ENCODE assay signal across 15 cellular contexts in genomic region chr14:65910108-65910507, GRCh38.
DNase-seq lines count a peak whose midpoint lies in the region; ATAC-seq and TF ChIP-seq lines count a peak whose summit lies in the region.
"Had no signal": no experiment of that assay in that cellular context is flagged by ENCODE, and none has a peak within 500 bp of the region (broad histone marks: within the 10 kb centered on the region; RNA-seq: fewer than 3 reads in every experiment).

No MANE protein-coding gene starts in this region.

- no peak overlapping the region for H3K4me2 ChIP-seq in MM.1S (ENCODE audit: low read depth, low read length)

- H3K36me3 ChIP-seq in breast epithelium (no peaks in the 10 kb centered on the region), RWPE2 (ENCODE audit: low read depth) (no peaks in the 10 kb centered on the region), mucosa of descending colon (ENCODE audit: low read depth) (no peaks in the 10 kb centered on the region), MM.1S (replicated peaks; ENCODE audit: insufficient read depth, low read length) (no peaks in the 10 kb centered on the region), lower lobe of right lung (no peaks in the 10 kb centered on the region)
- H3K36me3 ChIP-seq: vagina had no signal

- no peaks in the 10 kb centered on the region for H3K27me3 ChIP-seq in breast epithelium
- H3K27me3 ChIP-seq in RWPE2 (ENCODE audit: insufficient read depth, poor library complexity, severe bottlenecking): peaks cover 4% of the 10 kb centered on the region
- no peaks in the 10 kb centered on the region for H3K27me3 ChIP-seq in MM.1S (replicated peaks; ENCODE audit: insufficient read depth, low read length)
- no peaks in the 10 kb centered on the region for H3K27me3 ChIP-seq in lower lobe of right lung (ENCODE audit: low read depth)
- H3K27me3 ChIP-seq: vagina had no signal

- no peak for TF ChIP-seq POLR2A in breast epithelium (IDR thresholded peaks at IDR 0.05)

- no peak for TF ChIP-seq CTCF in MCF 10A (IDR thresholded peaks at IDR 0.05; ENCODE audit: unreplicated experiment)
- TF ChIP-seq CTCF in breast epithelium (IDR thresholded peaks at IDR 0.05): no peak
- no peak for TF ChIP-seq CTCF in RWPE2 (IDR thresholded peaks at IDR 0.05; ENCODE audit: poor library complexity, severe bottlenecking)
- no peak for TF ChIP-seq CTCF in fibroblast of villous mesenchyme (IDR thresholded peaks at IDR 0.05; ENCODE audit: insufficient read depth, low read depth, low read length)
- TF ChIP-seq CTCF in mucosa of descending colon (IDR thresholded peaks at IDR 0.05): no peak
- no peak for TF ChIP-seq CTCF in MM.1S (IDR thresholded peaks at IDR 0.05; ENCODE audit: low read length)
- no peak for TF ChIP-seq CTCF in lower lobe of right lung (IDR thresholded peaks at IDR 0.05)

- POLR2A ChIA-PET in MCF 10A (lab: Yijun Ruan, JAX): no interaction called here

- no peak overlapping the region for H3K4me3 ChIP-seq in breast epithelium
- no peak overlapping the region for H3K4me3 ChIP-seq in RWPE2 (ENCODE audit: severe bottlenecking)
- H3K4me3 ChIP-seq in fibroblast of villous mesenchyme (ENCODE audit: low read depth, low read length): no peak overlapping the region
- no peak overlapping the region for H3K4me3 ChIP-seq in mucosa of descending colon
- H3K4me3 ChIP-seq in MM.1S (ENCODE audit: low read length): no peak overlapping the region
- H3K4me3 ChIP-seq in lower lobe of right lung: no peak overlapping the region
- H3K4me3 ChIP-seq: psoas muscle, vagina had no signal

- intact Hi-C loops in MCF 10A (cut with micrococcal nuclease) (no loop called here), breast epithelium (cut with DNase I; ENCODE audit: low total_unique reads) (no loop called here), mucosa of descending colon (cut with DNase I, micrococcal nuclease) (no loop called here), lower lobe of right lung (cut with DNase I) (no loop called here)

- CTCF ChIA-PET in MCF 10A (lab: Yijun Ruan, JAX): interaction anchor here (0.6 to 0.9 kb wide), 2 partner anchors 14 to 76 kb away, joined by 3 to 4 read pairs; no protein-coding TSS in a partner anchor

- H3K9ac ChIP-seq in MM.1S (ENCODE audit: low read length): no peak overlapping the region

- H3K9me3 ChIP-seq in breast epithelium (no peaks in the 10 kb centered on the region), RWPE2 (ENCODE audit: severe bottlenecking) (no peaks in the 10 kb centered on the region), mucosa of descending colon (no peaks in the 10 kb centered on the region), MM.1S (replicated peaks; ENCODE audit: insufficient read depth, low read length) (no peaks in the 10 kb centered on the region), lower lobe of right lung (no peaks in the 10 kb centered on the region)
- H3K9me3 ChIP-seq: psoas muscle, vagina had no signal

- H4K20me1 ChIP-seq in MM.1S (ENCODE audit: insufficient read depth, low read length): no peaks in the 10 kb centered on the region

- H3K36me3 Mint-ChIP-seq in MCF 10A (ENCODE audit: insufficient read depth, unreplicated experiment): no peaks in the 10 kb centered on the region

- no peaks in the 10 kb centered on the region for H3K4me1 ChIP-seq in breast epithelium
- H3K4me1 ChIP-seq in RWPE2 (ENCODE audit: insufficient read depth, poor library complexity, severe bottlenecking): no peaks in the 10 kb centered on the region
- no peaks in the 10 kb centered on the region for H3K4me1 ChIP-seq in mucosa of descending colon (ENCODE audit: low read depth)
- no peaks in the 10 kb centered on the region for H3K4me1 ChIP-seq in MM.1S (ENCODE audit: low read length)
- H3K4me1 ChIP-seq in lower lobe of right lung: no peaks in the 10 kb centered on the region
- H3K4me1 ChIP-seq: psoas muscle, vagina had no signal

- no peaks in the 10 kb centered on the region for H3K79me2 ChIP-seq in MM.1S (ENCODE audit: low read length)

- H2AFZ ChIP-seq in MM.1S (ENCODE audit: low read length): no peak overlapping the region

- H3K4me1 Mint-ChIP-seq in MCF 10A (ENCODE audit: insufficient read depth, unreplicated experiment): peaks cover 5% of the 10 kb centered on the region

- no peaks in the 10 kb centered on the region for H3K9me3 Mint-ChIP-seq in MCF 10A (ENCODE audit: unreplicated experiment)

- BruUV-seq in MCF 10A (replicated peaks; lab: Mats Ljungman, UMichigan): no TSS peak

- H3K4me3 Mint-ChIP-seq in MCF 10A (ENCODE audit: unreplicated experiment): no peak overlapping the region

- no peaks in the 10 kb centered on the region for H3F3A ChIP-seq in MM.1S (ENCODE audit: insufficient read depth, low read length)

- no peak overlapping the region for H3K27ac Mint-ChIP-seq in MCF 10A (ENCODE audit: low read depth, unreplicated experiment)

- H3K27ac ChIP-seq in breast epithelium: no peak overlapping the region
- H3K27ac ChIP-seq in RWPE2 (ENCODE audit: poor library complexity, severe bottlenecking): no peak overlapping the region
- H3K27ac ChIP-seq in MM.1S (ENCODE audit: low read length): no peak overlapping the region
- H3K27ac ChIP-seq in lower lobe of right lung: no peak overlapping the region
- H3K27ac ChIP-seq: psoas muscle, vagina had no signal

- ATAC-seq in RWPE2 (ENCODE audit: low read depth) (peak; percentile 72), mucosa of descending colon (no peak), lower lobe of right lung (no peak)
- ATAC-seq: activated CD4-positive, CD25-positive, alpha-beta regulatory T cell treated with anti-CD3 and anti-CD28 coated beads, Interleukin-2, amount 50 U/mL, for 24 hours; psoas muscle had no signal

- H3K27me3 Mint-ChIP-seq in MCF 10A (ENCODE audit: insufficient read depth, unreplicated experiment): peaks cover 46% of the 10 kb centered on the region

- DNase-seq in MCF 10A (ENCODE audit: unreplicated experiment) (peak; percentile 72), breast epithelium (ENCODE audit: low spot score in 2 of 2) (no peak), RWPE2 (ENCODE audit: low spot score) (no peak), fibroblast of villous mesenchyme (ENCODE audit: low read depth) (peak; percentile 20), mucosa of descending colon (no peak), dedifferentiated amniotic fluid mesenchymal stem cell (ENCODE audit: extremely low spot score) (no peak), MM.1S (no peak), lower lobe of right lung (no peak)
- DNase-seq: activated T-cell treated with anti-CD3 and anti-CD28 coated beads, Interleukin-2, amount 50 U/mL, for 1 hour; aorta; DND-41; psoas muscle; stimulated activated CD4-positive, alpha-beta T cell treated with anti-CD3 and anti-CD28 coated beads, Interleukin-1b, Interleukin-23, amount 100 ng/mL, for 48 hours had no signal

- H3K9me2 ChIP-seq in MM.1S (replicated peaks; ENCODE audit: insufficient read depth, low read length): no peaks in the 10 kb centered on the region

Comparison
In these comparisons a context has a peak if more than half of its experiments do, and no peak if none do; other contexts are left out.
1. DNase-seq: peak in MCF 10A (single experiment) and fibroblast of villous mesenchyme (single experiment); none in breast epithelium (0 of 2), RWPE2 (single experiment), mucosa of descending colon (0 of 3), dedifferentiated amniotic fluid mesenchymal stem cell (single experiment), MM.1S (single experiment) and lower lobe of right lung (single experiment).